In genomic region chr11:104122008-104122635, GRCh38 we compare ENCODE assay signal across 17 cellular contexts. TPM values are rescaled to one million over a fixed set of nuclear protein-coding genes. Genes with fewer than 3 reads are reported as not detected.
DNase-seq lines count a peak whose midpoint lies in the region; ATAC-seq and TF ChIP-seq lines count a peak whose summit lies in the region.
"Had no signal": no experiment of that assay in that cellular context is flagged by ENCODE, and none has a peak within 500 bp of the region (broad histone marks: within the 10 kb centered on the region; RNA-seq: fewer than 3 reads in every experiment).

No MANE protein-coding gene starts in this region.

- no peaks in the 10 kb centered on the region for H3F3A ChIP-seq in smooth muscle cell (ENCODE audit: low read depth)

- no peak for ATAC-seq in GM18873 (IDR thresholded peaks at IDR 0.05; ENCODE audit: low FRiP score, unreplicated experiment)
- no peak for ATAC-seq in GM21423 (IDR thresholded peaks at IDR 0.05; ENCODE audit: unreplicated experiment)

- DNase-seq in NCI-H748 (lab: John Stamatoyannopoulos, UW; ENCODE audit: unreplicated experiment) (peak; percentile 23), NCI-H748 treated with DMSO at 0.1 percent for 48 hours (lab: John Stamatoyannopoulos, UW) (no peak), Karpas-422 (peak; percentile 69), SJCRH30 (peak; percentile 51 to 65), smooth muscle cell (lab: John Stamatoyannopoulos, UW; ENCODE audit: unreplicated experiment) (no peak)
- DNase-seq in central memory CD4-positive, alpha-beta T cell: no peak
- DNase-seq: Calu3, KG1, NCI-H1105, NCI-H2029, NCI-H2227 treated with DMSO at 0.1 percent for 48 hours, NCI-H524 treated with DMSO at 0.1 percent for 48 hours, PC-9, SK-N-SH had no signal

- H3K4me3 ChIP-seq in Karpas-422 (ENCODE audit: low read length) (peak overlapping the region; percentile 0; the same call in 1 of the 2 replicates), SJCRH30 (no peak overlapping the region), smooth muscle cell (no peak overlapping the region)
- H3K4me3 ChIP-seq: PC-9 had no signal

- peak overlapping the region; percentile 0; the same call in 1 of the 2 replicates for H3K9ac ChIP-seq in Karpas-422 (ENCODE audit: low read length)
- no peak overlapping the region for H3K9ac ChIP-seq in smooth muscle cell (ENCODE audit: low read depth)
- H3K9ac ChIP-seq: SK-N-SH had no signal

- peak overlapping the region; percentile 39 for H3K4me2 ChIP-seq in Karpas-422 (ENCODE audit: low read depth, low read length, poor library complexity, severe bottlenecking)
- H3K4me2 ChIP-seq in smooth muscle cell: peak overlapping the region; percentile 23
- H3K4me2 ChIP-seq: PC-9, SK-N-SH had no signal

- no peaks in the 10 kb centered on the region for H3K27me3 ChIP-seq in Karpas-422 (ENCODE audit: low read length)
- H3K27me3 ChIP-seq in SJCRH30: no peaks in the 10 kb centered on the region
- no peaks in the 10 kb centered on the region for H3K27me3 ChIP-seq in smooth muscle cell (ENCODE audit: low read depth)

- H3K36me3 ChIP-seq in Karpas-422 (ENCODE audit: insufficient read depth, low read length): peaks cover 43% of the 10 kb centered on the region
- no peaks in the 10 kb centered on the region for H3K36me3 ChIP-seq in SJCRH30
- no peaks in the 10 kb centered on the region for H3K36me3 ChIP-seq in smooth muscle cell (ENCODE audit: low read depth)

- H3K9me3 ChIP-seq in Karpas-422 (ENCODE audit: low read length) (peaks cover 14% of the 10 kb centered on the region), SJCRH30 (replicated peaks) (no peaks in the 10 kb centered on the region), smooth muscle cell (replicated peaks; ENCODE audit: low read depth) (no peaks in the 10 kb centered on the region)
- H3K9me3 ChIP-seq: SK-N-SH had no signal

- H3K79me2 ChIP-seq in Karpas-422 (ENCODE audit: low read length) (peaks cover 87% of the 10 kb centered on the region), smooth muscle cell (ENCODE audit: low read depth) (no peaks in the 10 kb centered on the region)

- H3K4me1 ChIP-seq in Karpas-422 (ENCODE audit: low read length) (peaks cover 71% of the 10 kb centered on the region), SJCRH30 (peaks cover 28% of the 10 kb centered on the region), smooth muscle cell (ENCODE audit: low read depth) (peaks cover 21% of the 10 kb centered on the region)

- no peak overlapping the region for H2AFZ ChIP-seq in Karpas-422 (ENCODE audit: low read length)
- peak overlapping the region; percentile 7 for H2AFZ ChIP-seq in smooth muscle cell (ENCODE audit: low read depth)
- H2AFZ ChIP-seq: PC-9 had no signal

- no peaks in the 10 kb centered on the region for H4K20me1 ChIP-seq in Karpas-422 (ENCODE audit: insufficient read depth, low read depth, low read length)
- no peaks in the 10 kb centered on the region for H4K20me1 ChIP-seq in smooth muscle cell (ENCODE audit: low read depth)

- TF ChIP-seq CTCF in smooth muscle cell (IDR thresholded peaks at IDR 0.05; ENCODE audit: borderline replicate concordance, insufficient read depth, poor library complexity, severe bottlenecking): no peak

- H3K27ac ChIP-seq in Karpas-422 (ENCODE audit: low read length): peak overlapping the region; percentile 81
- peak overlapping the region; percentile 92 for H3K27ac ChIP-seq in SJCRH30
- no peak overlapping the region for H3K27ac ChIP-seq in smooth muscle cell (ENCODE audit: low read depth)
- H3K27ac ChIP-seq: PC-9 had no signal

- H3K9me2 ChIP-seq in Karpas-422 (replicated peaks; ENCODE audit: insufficient read depth, low read length): no peaks in the 10 kb centered on the region
- H3K9me2 ChIP-seq: SK-N-SH had no signal

RNA-seq across cellular contexts. Expression of gene PDGFD, which starts 41.8 kb away (rescaled TPM):
- total RNA-seq in Karpas-422 (2014; rRNA removed; shearing (Covaris generic); ENCODE audit: low replicate concordance): 205 and 360 TPM in 2 replicates
- total RNA-seq in SJCRH30 (2014; rRNA removed; shearing (Covaris generic)): 14.3 and 15.2 TPM in 2 replicates
- total RNA-seq in smooth muscle cell: 6.3 and 10.0 TPM in 2 replicates
- polyA plus RNA-seq in smooth muscle cell: 1.5 and 2.7 TPM in 2 replicates
- total RNA-seq: T-helper 1 cell treated with Interleukin-12 subunit alpha and Interleukin-12 subunit beta and Interleukin-4 antibody, amounts not matched to agents 30 ng/mL and 1 ng/mL, for 36 hours had no signal

Comparison
In these comparisons a context has a peak if more than half of its experiments do, and no peak if none do; other contexts are left out.
1. DNase-seq: peak in NCI-H748 (single experiment), Karpas-422 (single experiment) and SJCRH30 (2 of 2); none in NCI-H748 treated with DMSO at 0.1 percent for 48 hours (single experiment), smooth muscle cell (single experiment) and central memory CD4-positive, alpha-beta T cell (single experiment).
2. RNA of gene PDGFD, which starts 41.8 kb away (total RNA-seq): 205 to 360 TPM in Karpas-422; 14.3 to 15.2 TPM in SJCRH30 and 6.3 to 10.0 TPM in smooth muscle cell; every median in the first group is over 10 times any median in the second.